In genomic region chr19:30070970-30071632, GRCh38 we compare ENCODE assay signal across 17 cellular contexts.
A peak's percentile ranks its signal among the peaks of the same experiment; 100 is the strongest.
DNase-seq lines count a peak whose midpoint lies in the region; ATAC-seq, FAIRE-seq and TF ChIP-seq lines count a peak whose summit lies in the region.
"Had no signal": no experiment of that assay in that cellular context is flagged by ENCODE, and none has a peak within 500 bp of the region (broad histone marks: within the 10 kb centered on the region; RNA-seq: fewer than 3 reads in every experiment).

No MANE protein-coding gene starts in this region.

- no peak overlapping the region for H2AFZ ChIP-seq in K562 (ENCODE audit: low read depth, low read length)

- H3K4me2 ChIP-seq in K562 (ENCODE audit: insufficient read depth, low read length): no peak overlapping the region

- H3K27ac ChIP-seq in right atrium auricular region: no peak overlapping the region
- H3K27ac ChIP-seq in K562 (ENCODE audit: extremely low read depth, low read depth, low read length): no peak overlapping the region
- no peak overlapping the region for H3K27ac ChIP-seq in upper lobe of left lung
- H3K27ac ChIP-seq: colonic mucosa had no signal

- H3K4me3 ChIP-seq in right atrium auricular region: no peak overlapping the region
- H3K4me3 ChIP-seq in K562: no peak overlapping the region
- no peak overlapping the region for H3K4me3 ChIP-seq in upper lobe of left lung
- H3K4me3 ChIP-seq: colonic mucosa had no signal

- no peaks in the 10 kb centered on the region for H3K79me2 ChIP-seq in K562 (ENCODE audit: control insufficient read depth, insufficient read depth, low read length)

- TF ChIP-seq EP300 in K562 (IDR thresholded peaks at IDR 0.05; ENCODE audit: low read length) (no peak), upper lobe of left lung (IDR thresholded peaks at IDR 0.05) (no peak)

- TF ChIP-seq CTCF in right atrium auricular region (IDR thresholded peaks at IDR 0.05) (no peak), K562 (IDR thresholded peaks at IDR 0.05 in 2 of 3, conservative IDR thresholded peaks at IDR 0.05 in 1 of 3; ENCODE audit: insufficient read depth in 2 of 3, low read depth in 1 of 3, low read length in 3 of 3) (no peak), upper lobe of left lung (IDR thresholded peaks at IDR 0.05) (no peak)

- H3K27me3 ChIP-seq in right atrium auricular region: no peaks in the 10 kb centered on the region
- H3K27me3 ChIP-seq in K562 (ENCODE audit: control insufficient read depth in 2 of 2, insufficient read depth in 2 of 2, low read length in 2 of 2): peaks cover 25 to 55% of the 10 kb centered on the region in 2 experiments
- no peaks in the 10 kb centered on the region for H3K27me3 ChIP-seq in upper lobe of left lung
- H3K27me3 ChIP-seq: colonic mucosa had no signal

- ATAC-seq in Right ventricle myocardium inferior: peak; percentile 79
- ATAC-seq in K562: no peak
- ATAC-seq in upper lobe of left lung (ENCODE audit: low FRiP score in 2 of 2): no peak
- ATAC-seq in HG03432 (IDR thresholded peaks at IDR 0.05; ENCODE audit: unreplicated experiment): no peak
- ATAC-seq in HG02588 (IDR thresholded peaks at IDR 0.05; ENCODE audit: unreplicated experiment): no peak
- ATAC-seq: T-helper 17 cell had no signal

- TF ChIP-seq RAD21 in K562 (CRISPR knock-in tag; conservative IDR thresholded peaks at IDR 0.05 in 1 of 2, IDR thresholded peaks at IDR 0.05 in 1 of 2): no peak

- H3K9me1 ChIP-seq in K562 (ENCODE audit: control insufficient read depth, insufficient read depth, low read length): no peaks in the 10 kb centered on the region

- no peak overlapping the region for H3K9ac ChIP-seq in K562 (ENCODE audit: insufficient read depth in 1 of 2, low read depth in 2 of 2, low read length in 2 of 2)

- CTCF ChIA-PET in K562 (lab: Yijun Ruan, JAX; ENCODE audit: low intra/inter-chr PET ratio): no interaction called here

- H3K4me1 ChIP-seq in right atrium auricular region (no peaks in the 10 kb centered on the region), K562 (replicated peaks in 1 of 2; ENCODE audit: control insufficient read depth in 2 of 2, insufficient read depth in 2 of 2, low read length in 2 of 2) (peaks cover 0 to 9% of the 10 kb centered on the region in 2 experiments; a peak in 2 of 5 replicates), upper lobe of left lung (no peaks in the 10 kb centered on the region)
- H3K4me1 ChIP-seq: colonic mucosa had no signal

- intact Hi-C loops in Right ventricle myocardium inferior (cut with DNase I): no loop called here
- intact Hi-C loops in K562 (cut with micrococcal nuclease): no loop called here

- WGBS in K562 (ENCODE audit: insufficient coverage, low coverage, missing lambda C conversion rate): 3% methylated on average over 25 of the region's 26 CpGs
- 77 to 78% methylated on average over 21 to 26 of the region's 26 CpGs for WGBS in upper lobe of left lung, 2 donors

- POLR2A ChIA-PET in K562 (lab: Yijun Ruan, JAX): interaction anchor here (0.7 to 1.3 kb wide), 2 partner anchors 11 to 300 kb away, joined by 3 read pairs; no protein-coding TSS in a partner anchor

- TF ChIP-seq POLR2A in K562 (conservative IDR thresholded peaks at IDR 0.05) (no peak), upper lobe of left lung (IDR thresholded peaks at IDR 0.05) (no peak)

- no peaks in the 10 kb centered on the region for H3K36me3 ChIP-seq in right atrium auricular region
- H3K36me3 ChIP-seq in K562 (ENCODE audit: control insufficient read depth, insufficient read depth, low read length): no peaks in the 10 kb centered on the region
- H3K36me3 ChIP-seq in upper lobe of left lung: no peaks in the 10 kb centered on the region
- H3K36me3 ChIP-seq: colonic mucosa had no signal

- no peak for FAIRE-seq in K562 (lab: Jason Lieb, UNC)
- FAIRE-seq: frontal cortex had no signal

- DNase-seq in Right ventricle myocardium inferior (ENCODE audit: missing footprints): no peak
- DNase-seq in right atrium auricular region (ENCODE audit: low spot score): no peak
- no peak for DNase-seq in K562 (ENCODE audit: extremely low read depth in 1 of 4, low spot score in 3 of 4)
- DNase-seq in islet precursor cell: peak; percentile 42
- peak; percentile 14 to 64 for DNase-seq in upper lobe of left lung
- DNase-seq in effector CD8-positive, alpha-beta T cell (lab: John Stamatoyannopoulos, UW): no peak
- DNase-seq: activated B cell treated with CpG ODN at 0.5 μM for 24 hours; activated naive CD4-positive, alpha-beta T cell; colonic mucosa; MM.1S; nephron progenitor cell; SHP77 treated with DMSO at 0.1 percent for 48 hours; stimulated activated CD4-positive, alpha-beta T cell treated with anti-CD3 and anti-CD28 coated beads, Interleukin-2, amount 100 ng/mL, for 24 hours; T-helper 17 cell had no signal

- peaks cover 6% of the 10 kb centered on the region; the same call in 1 of the 2 replicates for H4K20me1 ChIP-seq in K562 (replicated peaks; ENCODE audit: control insufficient read depth, insufficient read depth, low read length)

- no peaks in the 10 kb centered on the region for H3K9me3 ChIP-seq in right atrium auricular region
- no peaks in the 10 kb centered on the region for H3K9me3 ChIP-seq in K562 (replicated peaks; ENCODE audit: control insufficient read depth, insufficient read depth, low read depth, low read length)
- no peaks in the 10 kb centered on the region for H3K9me3 ChIP-seq in upper lobe of left lung
- H3K9me3 ChIP-seq: colonic mucosa had no signal

- in situ Hi-C loops in K562 (cut with MboI): no loop called here

- BruUV-seq in K562 (replicated peaks; lab: Mats Ljungman, UMichigan): no TSS peak

TF ChIP-seq in K562, 482 proteins besides CTCF, POLR2A, EP300 and RAD21 (continues in another document):
- peak; percentile 48 for TF ChIP-seq PKNOX1 (IDR thresholded peaks at IDR 0.05)
- TF ChIP-seq, protein P1, sequence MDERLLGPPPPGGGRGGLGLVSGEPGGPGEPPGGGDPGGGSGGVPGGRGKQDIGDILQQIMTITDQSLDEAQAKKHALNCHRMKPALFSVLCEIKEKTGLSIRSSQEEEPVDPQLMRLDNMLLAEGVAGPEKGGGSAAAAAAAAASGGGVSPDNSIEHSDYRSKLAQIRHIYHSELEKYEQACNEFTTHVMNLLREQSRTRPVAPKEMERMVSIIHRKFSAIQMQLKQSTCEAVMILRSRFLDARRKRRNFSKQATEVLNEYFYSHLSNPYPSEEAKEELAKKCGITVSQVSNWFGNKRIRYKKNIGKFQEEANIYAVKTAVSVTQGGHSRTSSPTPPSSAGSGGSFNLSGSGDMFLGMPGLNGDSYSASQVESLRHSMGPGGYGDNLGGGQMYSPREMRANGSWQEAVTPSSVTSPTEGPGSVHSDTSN (CRISPR knock-in tag; IDR thresholded peaks at IDR 0.05; ENCODE audit: low read depth): no peak
- TF ChIP-seq, protein P1 (tag; conservative IDR thresholded peaks at IDR 0.05; ENCODE audit: low read depth): peak; percentile 75
- no peak for TF ChIP-seq PRMT5 (CRISPR knock-in tag; IDR thresholded peaks at IDR 0.05)
- no peak for TF ChIP-seq YBX1 (IDR thresholded peaks at IDR 0.05)
- no peak for TF ChIP-seq SP2 (IDR thresholded peaks at IDR 0.05; ENCODE audit: extremely low read depth, low read depth, low read length, poor library complexity, severe bottlenecking)
- no peak for TF ChIP-seq PHTF2 (CRISPR knock-in tag; IDR thresholded peaks at IDR 0.05)
- no peak for TF ChIP-seq SMAD2 (IDR thresholded peaks at IDR 0.05; ENCODE audit: low read depth, low read length)
- TF ChIP-seq E2F8 (IDR thresholded peaks at IDR 0.05; ENCODE audit: low read depth, partially characterized antibody): no peak
- TF ChIP-seq ZNF586 (CRISPR knock-in tag; conservative IDR thresholded peaks at IDR 0.05): no peak
- no peak for TF ChIP-seq RFX1 (IDR thresholded peaks at IDR 0.05)
- no peak for TF ChIP-seq ZNF184 (CRISPR knock-in tag; IDR thresholded peaks at IDR 0.05)
- TF ChIP-seq ZNF12 (CRISPR knock-in tag; IDR thresholded peaks at IDR 0.05): no peak
- TF ChIP-seq ZNF75A (CRISPR knock-in tag; IDR thresholded peaks at IDR 0.05): no peak
- no peak for TF ChIP-seq SMARCA5 (IDR thresholded peaks at IDR 0.05)
- TF ChIP-seq MEIS2 (IDR thresholded peaks at IDR 0.05; ENCODE audit: partially characterized antibody): peak; percentile 41

Comparison
In these comparisons a context has a peak if more than half of its experiments do, and no peak if none do; other contexts are left out.
1. DNase-seq: peak in islet precursor cell (single experiment) and upper lobe of left lung (2 of 2); none in Right ventricle myocardium inferior (single experiment), right atrium auricular region (single experiment), K562 (0 of 4) and effector CD8-positive, alpha-beta T cell (single experiment).